Comparison of ENCODE assay signal across 1 cellular context in genomic region chr1:113210248-113210647, GRCh38.
TF ChIP-seq lines count a peak whose summit lies in the region.

No MANE protein-coding gene starts in this region.

TF ChIP-seq in K562, 482 proteins besides CTCF, POLR2A, EP300 and RAD21 (continued from another document and continues in another):
- TF ChIP-seq ZBTB2 (IDR thresholded peaks at IDR 0.05) (peak; percentile 15; the same call in 1 of the 2 replicates), JUND (IDR thresholded peaks at IDR 0.05; ENCODE audit: borderline replicate concordance, low read depth, low read length) (peak; percentile 56; the same call in 1 of the 2 replicates), JUND (tag; IDR thresholded peaks at IDR 0.05; ENCODE audit: borderline replicate concordance, low read depth, low read length) (peak; percentile 57; the same call in 1 of the 3 replicates), CREB3L1 (IDR thresholded peaks at IDR 0.05; ENCODE audit: borderline replicate concordance, low read depth) (no peak), ZNF134 (CRISPR knock-in tag; conservative IDR thresholded peaks at IDR 0.05) (peak; percentile 95), ZNF766 (CRISPR knock-in tag; conservative IDR thresholded peaks at IDR 0.05) (0 out of 2 replicates have a peak, but pooled peaks have one; percentile 8), NFIX (CRISPR knock-in tag; IDR thresholded peaks at IDR 0.05; ENCODE audit: low read depth) (no peak), MTA2 (IDR thresholded peaks at IDR 0.05; ENCODE audit: low read depth) (peak; percentile 37; the same call in 1 of the 2 replicates), TCF3 (CRISPR knock-in tag; IDR thresholded peaks at IDR 0.05) (peak; percentile 74), HNRNPLL (IDR thresholded peaks at IDR 0.05; ENCODE audit: low read depth, low read length, poor library complexity, severe bottlenecking) (no peak), UBTF (IDR thresholded peaks at IDR 0.05; ENCODE audit: borderline replicate concordance in 1 of 2, low read depth in 2 of 2, low read length in 2 of 2) (peak in 1 of 2 experiments; percentile 63; a peak in 1 of 4 replicates), PHB (CRISPR knock-in tag; IDR thresholded peaks at IDR 0.05) (no peak), ZNF282 (CRISPR knock-in tag; IDR thresholded peaks at IDR 0.05) (no peak), SMARCA4 (IDR thresholded peaks at IDR 0.05) (peak; percentile 78), CTBP1 (IDR thresholded peaks at IDR 0.05; ENCODE audit: borderline replicate concordance) (peak; percentile 94), MAFK (IDR thresholded peaks at IDR 0.05; ENCODE audit: low read length) (0 out of 2 replicates have a peak, but pooled peaks have one; percentile 2), MYNN (IDR thresholded peaks at IDR 0.05) (peak; percentile 26; the same call in 1 of the 2 replicates), MYNN (CRISPR knock-in tag; IDR thresholded peaks at IDR 0.05) (no peak), CREM (IDR thresholded peaks at IDR 0.05; ENCODE audit: low read depth) (peak; percentile 52), EHMT2 (IDR thresholded peaks at IDR 0.05) (peak; percentile 43), SPI1 (IDR thresholded peaks at IDR 0.05; ENCODE audit: borderline replicate concordance, low read depth, low read length) (peak; percentile 31; the same call in 1 of the 2 replicates), E2F5 (CRISPR knock-in tag; IDR thresholded peaks at IDR 0.05) (no peak), HMBOX1 (IDR thresholded peaks at IDR 0.05) (peak; percentile 57; the same call in 1 of the 2 replicates), CBFA2T3 (IDR thresholded peaks at IDR 0.05) (peak; percentile 76), ESRRB (CRISPR knock-in tag; IDR thresholded peaks at IDR 0.05; ENCODE audit: borderline replicate concordance) (no peak), ZNF184 (CRISPR knock-in tag; IDR thresholded peaks at IDR 0.05) (no peak), RBM14 (IDR thresholded peaks at IDR 0.05; ENCODE audit: borderline replicate concordance, insufficient read depth, low read depth, low read length) (no peak), GTF2B (IDR thresholded peaks at IDR 0.05; ENCODE audit: extremely low read depth, insufficient read length) (no peak), MXI1 (IDR thresholded peaks at IDR 0.05; ENCODE audit: low read depth, low read length) (peak; percentile 39; the same call in 1 of the 2 replicates), NBN (IDR thresholded peaks at IDR 0.05; ENCODE audit: low read depth) (peak; percentile 31; the same call in 1 of the 2 replicates), ZNF197 (CRISPR knock-in tag; IDR thresholded peaks at IDR 0.05; ENCODE audit: low read depth) (no peak), ATF7 (IDR thresholded peaks at IDR 0.05) (no peak), ZNF124 (CRISPR knock-in tag; IDR thresholded peaks at IDR 0.05) (no peak), ETV6 (IDR thresholded peaks at IDR 0.05; ENCODE audit: borderline replicate concordance in 1 of 2, low read depth in 2 of 2, low read length in 1 of 2) (0 out of 4 replicates have a peak, but pooled peaks of 1 of the 2 experiments have one; percentile 15), ETV6 (CRISPR knock-in tag; IDR thresholded peaks at IDR 0.05; ENCODE audit: borderline replicate concordance) (no peak), ELF4 (CRISPR knock-in tag; IDR thresholded peaks at IDR 0.05) (no peak), NFATC3 (IDR thresholded peaks at IDR 0.05) (no peak), ARHGAP35 (IDR thresholded peaks at IDR 0.05; ENCODE audit: partially characterized antibody) (no peak), U2AF2 (optimal IDR thresholded peaks at IDR 0.05; ENCODE audit: low read depth, low read length) (no peak), ZEB2 (IDR thresholded peaks at IDR 0.05) (peak; percentile 89), LEF1 (IDR thresholded peaks at IDR 0.05) (0 out of 2 replicates have a peak, but pooled peaks have one; percentile 30), RCOR1 (IDR thresholded peaks at IDR 0.05; ENCODE audit: borderline replicate concordance in 1 of 2, low read depth in 2 of 2, low read length in 2 of 2) (peak in 1 of 2 experiments; percentile 61; a peak in 2 of 4 replicates), ZNF398 (CRISPR knock-in tag; IDR thresholded peaks at IDR 0.05) (no peak), MNT (conservative IDR thresholded peaks at IDR 0.05) (peak; percentile 29 to 41; a peak in 1 of 4 replicates), PRMT5 (CRISPR knock-in tag; IDR thresholded peaks at IDR 0.05) (no peak), SMARCE1 (IDR thresholded peaks at IDR 0.05) (peak; percentile 85), SMARCC2 (IDR thresholded peaks at IDR 0.05; ENCODE audit: low read depth) (no peak), ZNF699 (CRISPR knock-in tag; IDR thresholded peaks at IDR 0.05; ENCODE audit: insufficient replicate concordance) (no peak)
- TF ChIP-seq, protein P1, sequence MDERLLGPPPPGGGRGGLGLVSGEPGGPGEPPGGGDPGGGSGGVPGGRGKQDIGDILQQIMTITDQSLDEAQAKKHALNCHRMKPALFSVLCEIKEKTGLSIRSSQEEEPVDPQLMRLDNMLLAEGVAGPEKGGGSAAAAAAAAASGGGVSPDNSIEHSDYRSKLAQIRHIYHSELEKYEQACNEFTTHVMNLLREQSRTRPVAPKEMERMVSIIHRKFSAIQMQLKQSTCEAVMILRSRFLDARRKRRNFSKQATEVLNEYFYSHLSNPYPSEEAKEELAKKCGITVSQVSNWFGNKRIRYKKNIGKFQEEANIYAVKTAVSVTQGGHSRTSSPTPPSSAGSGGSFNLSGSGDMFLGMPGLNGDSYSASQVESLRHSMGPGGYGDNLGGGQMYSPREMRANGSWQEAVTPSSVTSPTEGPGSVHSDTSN (CRISPR knock-in tag; IDR thresholded peaks at IDR 0.05; ENCODE audit: low read depth) = no peak
- TF ChIP-seq, protein P1 (tag; conservative IDR thresholded peaks at IDR 0.05; ENCODE audit: low read depth) = no peak
- TF ChIP-seq, protein P2, sequence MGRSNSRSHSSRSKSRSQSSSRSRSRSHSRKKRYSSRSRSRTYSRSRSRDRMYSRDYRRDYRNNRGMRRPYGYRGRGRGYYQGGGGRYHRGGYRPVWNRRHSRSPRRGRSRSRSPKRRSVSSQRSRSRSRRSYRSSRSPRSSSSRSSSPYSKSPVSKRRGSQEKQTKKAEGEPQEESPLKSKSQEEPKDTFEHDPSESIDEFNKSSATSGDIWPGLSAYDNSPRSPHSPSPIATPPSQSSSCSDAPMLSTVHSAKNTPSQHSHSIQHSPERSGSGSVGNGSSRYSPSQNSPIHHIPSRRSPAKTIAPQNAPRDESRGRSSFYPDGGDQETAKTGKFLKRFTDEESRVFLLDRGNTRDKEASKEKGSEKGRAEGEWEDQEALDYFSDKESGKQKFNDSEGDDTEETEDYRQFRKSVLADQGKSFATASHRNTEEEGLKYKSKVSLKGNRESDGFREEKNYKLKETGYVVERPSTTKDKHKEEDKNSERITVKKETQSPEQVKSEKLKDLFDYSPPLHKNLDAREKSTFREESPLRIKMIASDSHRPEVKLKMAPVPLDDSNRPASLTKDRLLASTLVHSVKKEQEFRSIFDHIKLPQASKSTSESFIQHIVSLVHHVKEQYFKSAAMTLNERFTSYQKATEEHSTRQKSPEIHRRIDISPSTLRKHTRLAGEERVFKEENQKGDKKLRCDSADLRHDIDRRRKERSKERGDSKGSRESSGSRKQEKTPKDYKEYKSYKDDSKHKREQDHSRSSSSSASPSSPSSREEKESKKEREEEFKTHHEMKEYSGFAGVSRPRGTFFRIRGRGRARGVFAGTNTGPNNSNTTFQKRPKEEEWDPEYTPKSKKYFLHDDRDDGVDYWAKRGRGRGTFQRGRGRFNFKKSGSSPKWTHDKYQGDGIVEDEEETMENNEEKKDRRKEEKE (IDR thresholded peaks at IDR 0.05; ENCODE audit: borderline replicate concordance in 1 of 2, control insufficient read depth in 1 of 2, low read depth in 2 of 2, low read length in 1 of 2) = no peak
